In the genomic region with DNA sequence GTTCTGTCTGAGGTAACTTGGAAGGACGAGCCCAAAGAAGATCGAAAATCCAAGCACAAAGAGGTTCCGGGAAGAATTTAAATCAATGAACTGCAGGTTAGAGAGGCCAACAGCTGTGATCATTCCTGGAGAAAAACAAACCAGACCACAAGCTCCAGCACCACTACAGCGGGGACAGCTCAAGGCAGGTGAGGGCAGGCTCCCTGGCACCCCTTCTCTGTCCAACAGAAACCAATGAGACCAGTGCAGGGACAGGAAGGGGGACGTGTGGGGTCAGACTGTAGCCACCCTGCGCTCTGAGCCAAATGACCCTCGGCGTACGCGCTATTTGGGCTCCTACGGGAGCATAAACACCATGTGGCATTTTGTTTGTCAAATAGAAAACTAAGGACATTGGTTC, we compare ENCODE assay signal across 32 cellular contexts.
"Had no signal": no experiment of that assay in that cellular context is flagged by ENCODE, and none has a peak within 500 bp of the region (broad histone marks: within the 10 kb centered on the region; RNA-seq: fewer than 3 reads in every experiment).

No MANE protein-coding gene starts in this region.

- H3K4me2 ChIP-seq: SK-N-SH had no signal

- DNase-seq: activated CD4-positive, alpha-beta memory T cell treated with anti-CD3 and anti-CD28 coated beads for 36 hours; activated CD4-positive, alpha-beta T cell treated with anti-CD3 and anti-CD28 coated beads, Interleukin-2, amount 50 U/mL, for 1 hour; activated CD8-positive, alpha-beta memory T cell treated with anti-CD3 and anti-CD28 coated beads, Interleukin-2, amount 50 U/mL, for 4 hours; activated gamma-delta T cell; activated naive CD4-positive, alpha-beta T cell treated with Interleukin-2 at 50 U/mL for 16 hours; activated naive CD8-positive, alpha-beta T cell treated with anti-CD3 and anti-CD28 coated beads, Interleukin-2, amount 10 ng/mL, durations not matched to agents 7 days and 5 days; activated T-cell treated with anti-CD3 and anti-CD28 coated beads for 4 hours; activated T-cell treated with anti-CD3 and anti-CD28 coated beads, Interleukin-2, amount 50 U/mL, for 72 hours; amygdala; Kasumi-1; MG63; NCI-H1048; NCI-H1105 treated with DMSO at 0.1 percent for 48 hours; NCI-H1436; NCI-H1694; NCI-H1930; NCI-H2081 treated with DMSO at 0.1 percent for 48 hours; NCI-H226; NCI-H446 treated with DMSO at 0.1 percent for 48 hours; NCI-H524; NCI-H69; SHP77; SK-N-SH had no signal

- H3K9me3 Mint-ChIP-seq: activated CD4-positive, alpha-beta memory T cell treated with anti-CD3 and anti-CD28 coated beads for 36 hours; activated naive CD4-positive, alpha-beta T cell treated with anti-CD3 and anti-CD28 coated beads, Interleukin-2, amount 50 U/mL, for 24 hours; activated naive CD8-positive, alpha-beta T cell treated with anti-CD3 and anti-CD28 coated beads, Interleukin-2, amount 10 ng/mL, durations not matched to agents 7 days and 5 days; activated T-cell treated with anti-CD3 and anti-CD28 coated beads, Interleukin-2, amount 50 U/mL, for 72 hours; activated T-helper 17 cell treated with anti-CD3 and anti-CD28 coated beads, Interleukin-2, amount 50 U/mL, for 72 hours; central memory CD8-positive, alpha-beta T cell; T-helper 1 cell treated with Interleukin-12 subunit alpha and Interleukin-12 subunit beta and Interleukin-4 antibody, amounts not matched to agents 30 μg/mL and 1 μg/mL, for 36 hours; T-helper 2 cell treated with Interferon-gamma antibody and Interleukin-4, amounts not matched to agents 5 μg/mL and 100 μg/mL, for 36 hours had no signal

- H3K27me3 Mint-ChIP-seq: activated CD4-positive, alpha-beta memory T cell treated with anti-CD3 and anti-CD28 coated beads for 36 hours; activated naive CD4-positive, alpha-beta T cell treated with anti-CD3 and anti-CD28 coated beads, Interleukin-2, amount 50 U/mL, for 24 hours; activated naive CD8-positive, alpha-beta T cell treated with anti-CD3 and anti-CD28 coated beads, Interleukin-2, amount 10 ng/mL, durations not matched to agents 7 days and 5 days; activated T-helper 17 cell treated with anti-CD3 and anti-CD28 coated beads, Interleukin-2, amount 50 U/mL, for 72 hours; central memory CD8-positive, alpha-beta T cell had no signal

- ATAC-seq: activated T-cell treated with anti-CD3 and anti-CD28 coated beads, Interleukin-2, amount 50 U/mL, for 72 hours; activated T-helper 17 cell treated with anti-CD3 and anti-CD28 coated beads, Interleukin-2, amount 50 U/mL, for 72 hours; Panc1 had no signal

- H3K4me3 Mint-ChIP-seq: activated CD4-positive, alpha-beta memory T cell treated with anti-CD3 and anti-CD28 coated beads for 36 hours; activated naive CD4-positive, alpha-beta T cell treated with anti-CD3 and anti-CD28 coated beads, Interleukin-2, amount 50 U/mL, for 24 hours; activated naive CD8-positive, alpha-beta T cell treated with anti-CD3 and anti-CD28 coated beads, Interleukin-2, amount 10 ng/mL, durations not matched to agents 7 days and 5 days; activated T-cell treated with anti-CD3 and anti-CD28 coated beads, Interleukin-2, amount 50 U/mL, for 72 hours; activated T-helper 17 cell treated with anti-CD3 and anti-CD28 coated beads, Interleukin-2, amount 50 U/mL, for 72 hours; central memory CD8-positive, alpha-beta T cell; T-helper 1 cell treated with Interleukin-12 subunit alpha and Interleukin-12 subunit beta and Interleukin-4 antibody, amounts not matched to agents 30 μg/mL and 1 μg/mL, for 36 hours; T-helper 2 cell treated with Interferon-gamma antibody and Interleukin-4, amounts not matched to agents 5 μg/mL and 100 μg/mL, for 36 hours had no signal

- H3K27ac Mint-ChIP-seq: activated CD4-positive, alpha-beta memory T cell treated with anti-CD3 and anti-CD28 coated beads for 36 hours; activated naive CD4-positive, alpha-beta T cell treated with anti-CD3 and anti-CD28 coated beads, Interleukin-2, amount 50 U/mL, for 24 hours; activated naive CD8-positive, alpha-beta T cell treated with anti-CD3 and anti-CD28 coated beads, Interleukin-2, amount 10 ng/mL, durations not matched to agents 7 days and 5 days; activated T-cell treated with anti-CD3 and anti-CD28 coated beads, Interleukin-2, amount 50 U/mL, for 72 hours; activated T-helper 17 cell treated with anti-CD3 and anti-CD28 coated beads, Interleukin-2, amount 50 U/mL, for 72 hours; T-helper 1 cell treated with Interleukin-12 subunit alpha and Interleukin-12 subunit beta and Interleukin-4 antibody, amounts not matched to agents 30 μg/mL and 1 μg/mL, for 36 hours; T-helper 2 cell treated with Interferon-gamma antibody and Interleukin-4, amounts not matched to agents 5 μg/mL and 100 μg/mL, for 36 hours had no signal

- H3K9ac ChIP-seq: SK-N-SH had no signal

- H3K4me1 Mint-ChIP-seq: activated naive CD4-positive, alpha-beta T cell treated with anti-CD3 and anti-CD28 coated beads, Interleukin-2, amount 50 U/mL, for 24 hours; activated naive CD8-positive, alpha-beta T cell treated with anti-CD3 and anti-CD28 coated beads, Interleukin-2, amount 10 ng/mL, durations not matched to agents 7 days and 5 days; activated T-helper 17 cell treated with anti-CD3 and anti-CD28 coated beads, Interleukin-2, amount 50 U/mL, for 72 hours; central memory CD8-positive, alpha-beta T cell had no signal

- H3K27ac ChIP-seq: ascending aorta, cardiac muscle cell, SJSA1 had no signal

- H3K9me3 ChIP-seq: ascending aorta, MG63, SJSA1, SK-N-SH had no signal

- H3K4me3 ChIP-seq: ascending aorta, cardiac muscle cell, MG63, SJSA1 had no signal

- H3K36me3 ChIP-seq: MG63 had no signal

- H3K27me3 ChIP-seq: ascending aorta, cardiac muscle cell, MG63, SJSA1 had no signal

- H3K4me1 ChIP-seq: ascending aorta, SJSA1 had no signal
